In genomic region chr14:24376448-24377070, GRCh38 we compare ENCODE assay signal across 2 cellular contexts.
TF ChIP-seq lines count a peak whose summit lies in the region.

No MANE protein-coding gene starts in this region.

TF ChIP-seq in GM23338, 12 proteins besides CTCF, POLR2A, EP300 and RAD21:
- TF ChIP-seq POLR2AphosphoS5 (IDR thresholded peaks at IDR 0.05; ENCODE audit: low read depth): 0 out of 2 replicates have a peak, but pooled peaks have one; percentile 29
- peak; percentile 36; the same call in 1 of the 2 replicates for TF ChIP-seq CREB1 (CRISPR knock-in tag; IDR thresholded peaks at IDR 0.05; ENCODE audit: low read depth)
- TF ChIP-seq STAT1 (IDR thresholded peaks at IDR 0.05; ENCODE audit: unreplicated experiment): no peak
- TF ChIP-seq ETS1 (IDR thresholded peaks at IDR 0.05): no peak
- no peak for TF ChIP-seq ZNF462 (CRISPR knock-in tag; IDR thresholded peaks at IDR 0.05)

TF ChIP-seq in H1, 55 proteins besides CTCF, POLR2A, EP300 and RAD21:
- TF ChIP-seq ASH2L (IDR thresholded peaks at IDR 0.05; ENCODE audit: low read length): peak; percentile 35
- TF ChIP-seq TAF7 (optimal IDR thresholded peaks at IDR 0.05; ENCODE audit: borderline replicate concordance, low read depth, low read length): no peak
- TF ChIP-seq YY1 (IDR thresholded peaks at IDR 0.05; ENCODE audit: low read depth, low read length): peak; percentile 72; the same call in 1 of the 2 replicates
- TF ChIP-seq SIN3A (conservative IDR thresholded peaks at IDR 0.05 in 1 of 2, IDR thresholded peaks at IDR 0.05 in 1 of 2; ENCODE audit: low read depth in 1 of 2, low read length in 2 of 2): peak in 1 of 2 experiments; percentile 28; a peak in 1 of 4 replicates
- TF ChIP-seq CEBPB (IDR thresholded peaks at IDR 0.05; ENCODE audit: low read depth, low read length): peak; percentile 22; the same call in 1 of the 2 replicates
- no peak for TF ChIP-seq TBP (IDR thresholded peaks at IDR 0.05; ENCODE audit: low read depth, low read length)
